In the genomic region with DNA sequence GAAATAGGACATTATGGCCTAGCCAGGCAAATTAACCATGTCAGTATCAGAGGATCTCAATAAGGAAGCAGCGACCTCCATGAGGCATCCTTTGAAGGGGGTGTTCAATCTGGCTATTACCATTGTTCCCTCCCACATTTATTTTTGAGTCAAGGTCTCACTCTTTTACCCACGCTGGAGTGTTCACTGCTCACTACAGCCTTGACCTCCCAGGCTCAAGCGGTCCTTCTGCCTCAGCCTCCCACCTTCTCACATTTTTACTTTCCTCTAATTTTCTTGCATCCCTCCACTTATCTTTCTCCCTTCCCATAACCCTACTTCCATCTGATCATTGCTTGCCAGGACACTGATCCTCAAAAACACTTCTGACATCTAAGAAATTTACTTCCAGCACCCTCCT, we compare ENCODE assay signal across 35 cellular contexts.
"Had no signal": no experiment of that assay in that cellular context is flagged by ENCODE, and none has a peak within 500 bp of the region (broad histone marks: within the 10 kb centered on the region; RNA-seq: fewer than 3 reads in every experiment).

No MANE protein-coding gene starts in this region.

- H3K36me3 ChIP-seq: brain microvascular endothelial cell, esophagus muscularis mucosa, gastrocnemius medialis, heart left ventricle, WERI-Rb-1 had no signal

- H3K9me3 ChIP-seq: esophagus muscularis mucosa, gastrocnemius medialis, heart left ventricle had no signal

- H3K27me3 Mint-ChIP-seq: activated B cell treated with CpG ODN at 0.5 μM for 24 hours; activated CD4-positive, alpha-beta memory T cell treated with anti-CD3 and anti-CD28 coated beads for 36 hours; activated CD8-positive, alpha-beta memory T cell treated with anti-CD3 and anti-CD28 coated beads, Interleukin-2, amount 10 ng/mL, durations not matched to agents 7 days and 5 days; T-helper 17 cell had no signal

- DNase-seq: activated B cell treated with CpG ODN at 0.5 μM for 24 hours; activated CD4-positive, alpha-beta memory T cell treated with anti-CD3 and anti-CD28 coated beads for 36 hours; activated CD4-positive, alpha-beta T cell treated with anti-CD3 and anti-CD28 coated beads for 48 hours; activated CD4-positive, alpha-beta T cell treated with anti-CD3 and anti-CD28 coated beads, Interleukin-2, amount 50 U/mL, for 1 hour; activated CD8-positive, alpha-beta memory T cell treated with anti-CD3 and anti-CD28 coated beads, Interleukin-2, amount 10 ng/mL, durations not matched to agents 7 days and 5 days; activated CD8-positive, alpha-beta memory T cell treated with anti-CD3 and anti-CD28 coated beads, Interleukin-2, amount 50 U/mL, for 4 hours; activated CD8-positive, alpha-beta T cell treated with anti-CD3 and anti-CD28 coated beads, Interleukin-2, amount 10 ng/mL, durations not matched to agents 7 days and 5 days; activated gamma-delta T cell; activated naive CD4-positive, alpha-beta T cell; activated naive CD4-positive, alpha-beta T cell treated with anti-CD3 and anti-CD28 coated beads, Interleukin-2, amount 50 U/mL, for 16 hours; activated T-cell treated with anti-CD3 and anti-CD28 coated beads, Interleukin-2, amount 50 U/mL, for 1 hour; activated T-cell treated with anti-CD3 and anti-CD28 coated beads, Interleukin-2, amount 50 U/mL, for 48 hours; amniotic stem cell; anterior cingulate cortex; brain microvascular endothelial cell; caudate nucleus; cortex of kidney; dermis blood vessel endothelial cell; effector CD4-positive, alpha-beta T cell; effector memory CD8-positive, alpha-beta T cell; erythroblast; foreskin keratinocyte; gastrocnemius medialis; glutamatergic neuron; heart left ventricle; T-helper 1 cell; T-helper 17 cell; T1000; WERI-Rb-1 had no signal

- FAIRE-seq: astrocyte, colon had no signal

- H3K27me3 ChIP-seq: brain microvascular endothelial cell, esophagus muscularis mucosa, foreskin keratinocyte, gastrocnemius medialis, heart left ventricle had no signal

- H3K27ac Mint-ChIP-seq: activated B cell treated with CpG ODN at 0.5 μM for 24 hours; activated CD4-positive, alpha-beta memory T cell treated with anti-CD3 and anti-CD28 coated beads for 36 hours; activated CD8-positive, alpha-beta memory T cell treated with anti-CD3 and anti-CD28 coated beads, Interleukin-2, amount 10 ng/mL, durations not matched to agents 7 days and 5 days; activated CD8-positive, alpha-beta T cell treated with anti-CD3 and anti-CD28 coated beads, Interleukin-2, amount 10 ng/mL, durations not matched to agents 7 days and 5 days; activated naive CD8-positive, alpha-beta T cell; effector memory CD8-positive, alpha-beta T cell; T-helper 17 cell; T-helper 2 cell treated with Interferon-gamma antibody and Interleukin-4, amounts not matched to agents 5 μg/mL and 100 μg/mL, for 36 hours had no signal

- H3K9me3 Mint-ChIP-seq: effector memory CD8-positive, alpha-beta T cell; T-helper 2 cell treated with Interferon-gamma antibody and Interleukin-4, amounts not matched to agents 5 μg/mL and 100 μg/mL, for 36 hours had no signal

- ATAC-seq: activated CD4-positive, CD25-positive, alpha-beta regulatory T cell treated with anti-CD3 and anti-CD28 coated beads, Interleukin-2, amount 50 U/mL, for 24 hours; activated CD8-positive, alpha-beta memory T cell treated with anti-CD3 and anti-CD28 coated beads, Interleukin-2, amount 10 ng/mL, durations not matched to agents 7 days and 5 days; activated CD8-positive, alpha-beta T cell treated with anti-CD3 and anti-CD28 coated beads, Interleukin-2, amount 10 ng/mL, durations not matched to agents 7 days and 5 days; effector memory CD8-positive, alpha-beta T cell; foreskin keratinocyte; gastrocnemius medialis; heart left ventricle; T-helper 17 cell had no signal

- H3K4me1 Mint-ChIP-seq: activated B cell treated with CpG ODN at 0.5 μM for 24 hours; activated CD8-positive, alpha-beta memory T cell treated with anti-CD3 and anti-CD28 coated beads, Interleukin-2, amount 10 ng/mL, durations not matched to agents 7 days and 5 days; T-helper 17 cell had no signal

- H3K4me3 ChIP-seq: esophagus muscularis mucosa, gastrocnemius medialis, heart left ventricle had no signal

- H3K4me3 Mint-ChIP-seq: activated B cell treated with CpG ODN at 0.5 μM for 24 hours; activated CD4-positive, alpha-beta memory T cell treated with anti-CD3 and anti-CD28 coated beads for 36 hours; activated CD8-positive, alpha-beta memory T cell treated with anti-CD3 and anti-CD28 coated beads, Interleukin-2, amount 10 ng/mL, durations not matched to agents 7 days and 5 days; activated CD8-positive, alpha-beta T cell treated with anti-CD3 and anti-CD28 coated beads, Interleukin-2, amount 10 ng/mL, durations not matched to agents 7 days and 5 days; activated naive CD8-positive, alpha-beta T cell; effector memory CD8-positive, alpha-beta T cell; T-helper 17 cell; T-helper 2 cell treated with Interferon-gamma antibody and Interleukin-4, amounts not matched to agents 5 μg/mL and 100 μg/mL, for 36 hours had no signal

- H3K36me3 Mint-ChIP-seq: activated CD4-positive, alpha-beta memory T cell treated with anti-CD3 and anti-CD28 coated beads for 36 hours; activated CD8-positive, alpha-beta memory T cell treated with anti-CD3 and anti-CD28 coated beads, Interleukin-2, amount 10 ng/mL, durations not matched to agents 7 days and 5 days; activated naive CD8-positive, alpha-beta T cell had no signal

- H3K4me1 ChIP-seq: esophagus muscularis mucosa, foreskin keratinocyte, gastrocnemius medialis had no signal

- H3K27ac ChIP-seq: brain microvascular endothelial cell, esophagus muscularis mucosa, foreskin keratinocyte, gastrocnemius medialis, heart left ventricle, WERI-Rb-1 had no signal
